In the genomic region with DNA sequence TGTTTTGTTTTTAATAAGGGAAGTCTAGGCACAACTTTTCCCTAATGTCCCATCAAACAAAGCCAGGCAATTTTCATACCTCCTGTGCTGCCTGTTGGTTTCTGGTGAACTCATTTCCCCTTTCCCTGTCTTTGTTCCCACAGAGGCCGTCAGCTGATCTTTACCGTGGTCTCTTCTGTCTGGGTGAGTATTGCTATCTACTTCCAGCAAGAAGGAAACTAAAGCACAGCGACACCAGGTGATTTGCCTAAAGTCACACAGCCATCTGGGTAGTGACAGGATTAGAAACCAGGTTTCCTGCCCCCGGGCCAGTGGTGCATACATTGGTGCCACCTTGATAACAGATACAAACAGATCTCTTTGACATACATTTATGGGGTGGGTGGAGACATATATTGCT, we compare ENCODE assay signal across 10 cellular contexts. TPM values are rescaled to one million over a fixed set of nuclear protein-coding genes. Genes with fewer than 3 reads are reported as not detected.
DNase-seq lines count a peak whose midpoint lies in the region; ATAC-seq, FAIRE-seq and TF ChIP-seq lines count a peak whose summit lies in the region.
"Had no signal": no experiment of that assay in that cellular context is flagged by ENCODE, and none has a peak within 500 bp of the region (broad histone marks: within the 10 kb centered on the region; RNA-seq: fewer than 3 reads in every experiment).

No MANE protein-coding gene starts in this region.

- TF ChIP-seq CTCF in CD14-positive monocyte (IDR thresholded peaks at IDR 0.05): no peak

- DNase-seq in CD14-positive monocyte (ENCODE audit: low spot score): no peak
- DNase-seq in T follicular helper cell (ENCODE audit: low read depth): peak; percentile 11
- DNase-seq in effector CD4-positive, alpha-beta T cell: peak; percentile 38
- DNase-seq in RCC 7860 (ENCODE audit: low spot score): no peak
- no peak for DNase-seq in KG1 (lab: John Stamatoyannopoulos, UW)
- DNase-seq: Right ventricle myocardium superior had no signal

- H3K27ac Mint-ChIP-seq in CD14-positive monocyte: peak overlapping the region; percentile 97 to 100 (median 98)

- H3K4me1 Mint-ChIP-seq in CD14-positive monocyte: peaks cover 69% of the 10 kb centered on the region

- peaks cover 4 to 10% of the 10 kb centered on the region in 2 donors for H3K36me3 Mint-ChIP-seq in CD14-positive monocyte

- peak; percentile 45 for ATAC-seq in GM18502 (IDR thresholded peaks at IDR 0.05; ENCODE audit: poor library complexity, unreplicated experiment)
- ATAC-seq in HG02588 (IDR thresholded peaks at IDR 0.05; ENCODE audit: unreplicated experiment): no peak
- ATAC-seq in GM21367 (IDR thresholded peaks at IDR 0.05; ENCODE audit: unreplicated experiment): no peak

- intact Hi-C loops in CD14-positive monocyte (cut with micrococcal nuclease): loop anchor here (2.0 to 5.0 kb wide), 4 partner anchors 74 to 135 kb away; no protein-coding TSS in a partner anchor

- peaks cover 0 to 9% (median 0%) of the 10 kb centered on the region in 3 donors for H3K27me3 Mint-ChIP-seq in CD14-positive monocyte (ENCODE audit: low read depth in 3 of 3)

- peaks cover 0 to 1% (median 0%) of the 10 kb centered on the region in 7 donors for H3K9me3 Mint-ChIP-seq in CD14-positive monocyte

- no peak for FAIRE-seq in RCC 7860 (lab: Jason Lieb, UNC)
- FAIRE-seq: endometrium had no signal

- H3K4me3 Mint-ChIP-seq in CD14-positive monocyte: no peak overlapping the region

RNA-seq across cellular contexts. Expression of a gene that starts 59.6 kb away (rescaled TPM):
- polyA plus RNA-seq in CD14-positive monocyte: 1 to 10 TPM; 1.5 to 1.9 TPM

Comparison
In these comparisons a context has a peak if more than half of its experiments do, and no peak if none do; other contexts are left out.
1. DNase-seq: peak in T follicular helper cell (single experiment) and effector CD4-positive, alpha-beta T cell (single experiment); none in CD14-positive monocyte (single experiment), RCC 7860 (single experiment) and KG1 (single experiment).